Comparison of ENCODE assay signal across 1 cellular context in the genomic region with DNA sequence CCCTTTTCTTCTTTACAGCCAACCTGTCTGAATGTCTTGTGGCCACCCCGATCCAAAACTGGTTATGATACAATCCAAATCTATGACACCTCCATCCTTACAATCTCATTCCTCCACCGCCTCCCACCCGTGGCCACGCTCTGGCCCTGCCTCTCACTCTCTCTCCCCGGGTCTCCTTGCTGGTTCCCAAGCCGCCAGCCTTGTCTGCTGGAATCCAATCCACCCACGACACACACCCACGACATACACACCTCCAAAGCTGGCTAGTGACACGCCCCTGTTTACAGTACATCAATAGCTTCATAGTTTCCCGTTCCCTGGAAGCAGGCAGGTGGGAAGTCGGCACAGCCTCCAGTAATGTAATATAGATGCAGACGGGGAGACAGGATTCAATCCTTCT.
TF ChIP-seq lines count a peak whose summit lies in the region.

No MANE protein-coding gene starts in this region.

TF ChIP-seq in HEK293, 187 proteins besides CTCF, POLR2A, EP300 and RAD21 (continued from another document):
- TF ChIP-seq, protein P1, sequence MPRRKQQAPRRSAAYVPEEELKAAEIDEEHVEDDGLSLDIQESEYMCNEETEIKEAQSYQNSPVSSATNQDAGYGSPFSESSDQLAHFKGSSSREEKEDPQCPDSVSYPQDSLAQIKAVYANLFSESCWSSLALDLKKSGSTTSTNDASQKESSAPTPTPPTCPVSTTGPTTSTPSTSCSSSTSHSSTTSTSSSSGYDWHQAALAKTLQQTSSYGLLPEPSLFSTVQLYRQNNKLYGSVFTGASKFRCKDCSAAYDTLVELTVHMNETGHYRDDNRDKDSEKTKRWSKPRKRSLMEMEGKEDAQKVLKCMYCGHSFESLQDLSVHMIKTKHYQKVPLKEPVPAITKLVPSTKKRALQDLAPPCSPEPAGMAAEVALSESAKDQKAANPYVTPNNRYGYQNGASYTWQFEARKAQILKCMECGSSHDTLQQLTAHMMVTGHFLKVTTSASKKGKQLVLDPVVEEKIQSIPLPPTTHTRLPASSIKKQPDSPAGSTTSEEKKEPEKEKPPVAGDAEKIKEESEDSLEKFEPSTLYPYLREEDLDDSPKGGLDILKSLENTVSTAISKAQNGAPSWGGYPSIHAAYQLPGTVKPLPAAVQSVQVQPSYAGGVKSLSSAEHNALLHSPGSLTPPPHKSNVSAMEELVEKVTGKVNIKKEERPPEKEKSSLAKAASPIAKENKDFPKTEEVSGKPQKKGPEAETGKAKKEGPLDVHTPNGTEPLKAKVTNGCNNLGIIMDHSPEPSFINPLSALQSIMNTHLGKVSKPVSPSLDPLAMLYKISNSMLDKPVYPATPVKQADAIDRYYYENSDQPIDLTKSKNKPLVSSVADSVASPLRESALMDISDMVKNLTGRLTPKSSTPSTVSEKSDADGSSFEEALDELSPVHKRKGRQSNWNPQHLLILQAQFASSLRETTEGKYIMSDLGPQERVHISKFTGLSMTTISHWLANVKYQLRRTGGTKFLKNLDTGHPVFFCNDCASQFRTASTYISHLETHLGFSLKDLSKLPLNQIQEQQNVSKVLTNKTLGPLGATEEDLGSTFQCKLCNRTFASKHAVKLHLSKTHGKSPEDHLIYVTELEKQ (tag by site-specific recombination; IDR thresholded peaks at IDR 0.05; ENCODE audit: borderline replicate concordance): no peak
- TF ChIP-seq GLI4 (tag by site-specific recombination; IDR thresholded peaks at IDR 0.05): no peak
- TF ChIP-seq, protein P2, sequence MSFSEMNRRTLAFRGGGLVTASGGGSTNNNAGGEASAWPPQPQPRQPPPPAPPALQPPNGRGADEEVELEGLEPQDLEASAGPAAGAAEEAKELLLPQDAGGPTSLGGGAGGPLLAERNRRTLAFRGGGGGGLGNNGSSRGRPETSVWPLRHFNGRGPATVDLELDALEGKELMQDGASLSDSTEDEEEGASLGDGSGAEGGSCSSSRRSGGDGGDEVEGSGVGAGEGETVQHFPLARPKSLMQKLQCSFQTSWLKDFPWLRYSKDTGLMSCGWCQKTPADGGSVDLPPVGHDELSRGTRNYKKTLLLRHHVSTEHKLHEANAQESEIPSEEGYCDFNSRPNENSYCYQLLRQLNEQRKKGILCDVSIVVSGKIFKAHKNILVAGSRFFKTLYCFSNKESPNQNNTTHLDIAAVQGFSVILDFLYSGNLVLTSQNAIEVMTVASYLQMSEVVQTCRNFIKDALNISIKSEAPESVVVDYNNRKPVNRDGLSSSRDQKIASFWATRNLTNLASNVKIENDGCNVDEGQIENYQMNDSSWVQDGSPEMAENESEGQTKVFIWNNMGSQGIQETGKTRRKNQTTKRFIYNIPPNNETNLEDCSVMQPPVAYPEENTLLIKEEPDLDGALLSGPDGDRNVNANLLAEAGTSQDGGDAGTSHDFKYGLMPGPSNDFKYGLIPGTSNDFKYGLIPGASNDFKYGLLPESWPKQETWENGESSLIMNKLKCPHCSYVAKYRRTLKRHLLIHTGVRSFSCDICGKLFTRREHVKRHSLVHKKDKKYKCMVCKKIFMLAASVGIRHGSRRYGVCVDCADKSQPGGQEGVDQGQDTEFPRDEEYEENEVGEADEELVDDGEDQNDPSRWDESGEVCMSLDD (tag by site-specific recombination; IDR thresholded peaks at IDR 0.05): no peak
- TF ChIP-seq ZNF394 (tag by site-specific recombination; IDR thresholded peaks at IDR 0.05; ENCODE audit: borderline replicate concordance): no peak
- TF ChIP-seq, protein P3, sequence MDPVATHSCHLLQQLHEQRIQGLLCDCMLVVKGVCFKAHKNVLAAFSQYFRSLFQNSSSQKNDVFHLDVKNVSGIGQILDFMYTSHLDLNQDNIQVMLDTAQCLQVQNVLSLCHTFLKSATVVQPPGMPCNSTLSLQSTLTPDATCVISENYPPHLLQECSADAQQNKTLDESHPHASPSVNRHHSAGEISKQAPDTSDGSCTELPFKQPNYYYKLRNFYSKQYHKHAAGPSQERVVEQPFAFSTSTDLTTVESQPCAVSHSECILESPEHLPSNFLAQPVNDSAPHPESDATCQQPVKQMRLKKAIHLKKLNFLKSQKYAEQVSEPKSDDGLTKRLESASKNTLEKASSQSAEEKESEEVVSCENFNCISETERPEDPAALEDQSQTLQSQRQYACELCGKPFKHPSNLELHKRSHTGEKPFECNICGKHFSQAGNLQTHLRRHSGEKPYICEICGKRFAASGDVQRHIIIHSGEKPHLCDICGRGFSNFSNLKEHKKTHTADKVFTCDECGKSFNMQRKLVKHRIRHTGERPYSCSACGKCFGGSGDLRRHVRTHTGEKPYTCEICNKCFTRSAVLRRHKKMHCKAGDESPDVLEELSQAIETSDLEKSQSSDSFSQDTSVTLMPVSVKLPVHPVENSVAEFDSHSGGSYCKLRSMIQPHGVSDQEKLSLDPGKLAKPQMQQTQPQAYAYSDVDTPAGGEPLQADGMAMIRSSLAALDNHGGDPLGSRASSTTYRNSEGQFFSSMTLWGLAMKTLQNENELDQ (tag by site-specific recombination; IDR thresholded peaks at IDR 0.05; ENCODE audit: low read depth): no peak
- peak; percentile 93 for TF ChIP-seq ZFHX2 (tag by site-specific recombination; conservative IDR thresholded peaks at IDR 0.05)
- TF ChIP-seq, protein P4, sequence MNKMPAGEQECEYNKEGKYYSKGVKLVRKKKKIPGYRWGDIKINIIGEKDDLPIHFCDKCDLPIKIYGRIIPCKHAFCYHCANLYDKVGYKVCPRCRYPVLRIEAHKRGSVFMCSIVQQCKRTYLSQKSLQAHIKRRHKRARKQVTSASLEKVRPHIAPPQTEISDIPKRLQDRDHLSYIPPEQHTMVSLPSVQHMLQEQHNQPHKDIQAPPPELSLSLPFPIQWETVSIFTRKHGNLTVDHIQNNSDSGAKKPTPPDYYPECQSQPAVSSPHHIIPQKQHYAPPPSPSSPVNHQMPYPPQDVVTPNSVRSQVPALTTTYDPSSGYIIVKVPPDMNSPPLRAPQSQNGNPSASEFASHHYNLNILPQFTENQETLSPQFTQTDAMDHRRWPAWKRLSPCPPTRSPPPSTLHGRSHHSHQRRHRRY (tag by site-specific recombination; IDR thresholded peaks at IDR 0.05): no peak
- TF ChIP-seq ZNF623 (tag by site-specific recombination; IDR thresholded peaks at IDR 0.05): no peak
- no peak for TF ChIP-seq ZNF132 (tag by site-specific recombination; IDR thresholded peaks at IDR 0.05; ENCODE audit: borderline replicate concordance)
- TF ChIP-seq EGR2 (tag by site-specific recombination; IDR thresholded peaks at IDR 0.05; ENCODE audit: low read depth): peak; percentile 97
- TF ChIP-seq ZNF548 (tag by site-specific recombination; IDR thresholded peaks at IDR 0.05): no peak
- TF ChIP-seq, protein P5, sequence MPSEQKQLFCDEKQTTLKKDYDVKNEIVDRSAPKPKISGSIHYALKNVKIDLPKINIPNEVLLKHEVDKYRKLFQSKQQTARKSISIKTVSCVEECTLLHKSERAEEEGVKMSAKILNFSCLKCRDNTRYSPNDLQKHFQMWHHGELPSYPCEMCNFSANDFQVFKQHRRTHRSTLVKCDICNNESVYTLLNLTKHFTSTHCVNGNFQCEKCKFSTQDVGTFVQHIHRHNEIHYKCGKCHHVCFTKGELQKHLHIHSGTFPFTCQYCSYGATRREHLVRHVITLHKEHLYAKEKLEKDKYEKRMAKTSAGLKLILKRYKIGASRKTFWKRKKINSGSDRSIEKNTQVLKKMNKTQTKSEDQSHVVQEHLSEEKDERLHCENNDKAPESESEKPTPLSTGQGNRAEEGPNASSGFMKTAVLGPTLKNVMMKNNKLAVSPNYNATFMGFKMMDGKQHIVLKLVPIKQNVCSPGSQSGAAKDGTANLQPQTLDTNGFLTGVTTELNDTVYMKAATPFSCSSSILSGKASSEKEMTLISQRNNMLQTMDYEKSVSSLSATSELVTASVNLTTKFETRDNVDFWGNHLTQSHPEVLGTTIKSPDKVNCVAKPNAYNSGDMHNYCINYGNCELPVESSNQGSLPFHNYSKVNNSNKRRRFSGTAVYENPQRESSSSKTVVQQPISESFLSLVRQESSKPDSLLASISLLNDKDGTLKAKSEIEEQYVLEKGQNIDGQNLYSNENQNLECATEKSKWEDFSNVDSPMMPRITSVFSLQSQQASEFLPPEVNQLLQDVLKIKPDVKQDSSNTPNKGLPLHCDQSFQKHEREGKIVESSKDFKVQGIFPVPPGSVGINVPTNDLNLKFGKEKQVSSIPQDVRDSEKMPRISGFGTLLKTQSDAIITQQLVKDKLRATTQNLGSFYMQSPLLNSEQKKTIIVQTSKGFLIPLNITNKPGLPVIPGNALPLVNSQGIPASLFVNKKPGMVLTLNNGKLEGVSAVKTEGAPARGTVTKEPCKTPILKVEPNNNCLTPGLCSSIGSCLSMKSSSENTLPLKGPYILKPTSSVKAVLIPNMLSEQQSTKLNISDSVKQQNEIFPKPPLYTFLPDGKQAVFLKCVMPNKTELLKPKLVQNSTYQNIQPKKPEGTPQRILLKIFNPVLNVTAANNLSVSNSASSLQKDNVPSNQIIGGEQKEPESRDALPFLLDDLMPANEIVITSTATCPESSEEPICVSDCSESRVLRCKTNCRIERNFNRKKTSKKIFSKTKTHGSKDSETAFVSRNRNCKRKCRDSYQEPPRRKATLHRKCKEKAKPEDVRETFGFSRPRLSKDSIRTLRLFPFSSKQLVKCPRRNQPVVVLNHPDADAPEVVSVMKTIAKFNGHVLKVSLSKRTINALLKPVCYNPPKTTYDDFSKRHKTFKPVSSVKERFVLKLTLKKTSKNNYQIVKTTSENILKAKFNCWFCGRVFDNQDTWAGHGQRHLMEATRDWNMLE (tag by site-specific recombination; conservative IDR thresholded peaks at IDR 0.05; ENCODE audit: low read depth): no peak
- no peak for TF ChIP-seq ZNF610 (tag by site-specific recombination; IDR thresholded peaks at IDR 0.05; ENCODE audit: borderline replicate concordance)
- no peak for TF ChIP-seq ZNF560 (tag by site-specific recombination; IDR thresholded peaks at IDR 0.05; ENCODE audit: borderline replicate concordance)
- peak; percentile 37; the same call in 1 of the 2 replicates for TF ChIP-seq KLF1 (tag by site-specific recombination; IDR thresholded peaks at IDR 0.05)
- no peak for TF ChIP-seq KLF10 (tag by site-specific recombination; IDR thresholded peaks at IDR 0.05)
- TF ChIP-seq ZNF843 (tag by site-specific recombination; IDR thresholded peaks at IDR 0.05): no peak
- TF ChIP-seq, protein P6, sequence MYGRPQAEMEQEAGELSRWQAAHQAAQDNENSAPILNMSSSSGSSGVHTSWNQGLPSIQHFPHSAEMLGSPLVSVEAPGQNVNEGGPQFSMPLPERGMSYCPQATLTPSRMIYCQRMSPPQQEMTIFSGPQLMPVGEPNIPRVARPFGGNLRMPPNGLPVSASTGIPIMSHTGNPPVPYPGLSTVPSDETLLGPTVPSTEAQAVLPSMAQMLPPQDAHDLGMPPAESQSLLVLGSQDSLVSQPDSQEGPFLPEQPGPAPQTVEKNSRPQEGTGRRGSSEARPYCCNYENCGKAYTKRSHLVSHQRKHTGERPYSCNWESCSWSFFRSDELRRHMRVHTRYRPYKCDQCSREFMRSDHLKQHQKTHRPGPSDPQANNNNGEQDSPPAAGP (tag by site-specific recombination; IDR thresholded peaks at IDR 0.05): no peak
- TF ChIP-seq, protein P7, sequence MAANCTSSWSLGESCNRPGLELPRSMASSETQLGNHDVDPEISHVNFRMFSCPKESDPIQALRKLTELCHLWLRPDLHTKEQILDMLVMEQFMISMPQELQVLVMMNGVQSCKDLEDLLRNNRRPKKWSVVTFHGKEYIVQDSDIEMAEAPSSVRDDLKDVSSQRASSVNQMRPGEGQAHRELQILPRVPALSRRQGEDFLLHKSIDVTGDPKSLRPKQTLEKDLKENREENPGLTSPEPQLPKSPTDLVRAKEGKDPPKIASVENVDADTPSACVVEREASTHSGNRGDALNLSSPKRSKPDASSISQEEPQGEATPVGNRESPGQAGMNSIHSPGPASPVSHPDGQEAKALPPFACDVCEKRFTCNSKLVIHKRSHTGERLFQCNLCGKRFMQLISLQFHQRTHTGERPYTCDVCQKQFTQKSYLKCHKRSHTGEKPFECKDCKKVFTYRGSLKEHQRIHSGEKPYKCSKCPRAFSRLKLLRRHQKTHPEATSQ (tag by site-specific recombination; IDR thresholded peaks at IDR 0.05): no peak
- TF ChIP-seq, protein P8, sequence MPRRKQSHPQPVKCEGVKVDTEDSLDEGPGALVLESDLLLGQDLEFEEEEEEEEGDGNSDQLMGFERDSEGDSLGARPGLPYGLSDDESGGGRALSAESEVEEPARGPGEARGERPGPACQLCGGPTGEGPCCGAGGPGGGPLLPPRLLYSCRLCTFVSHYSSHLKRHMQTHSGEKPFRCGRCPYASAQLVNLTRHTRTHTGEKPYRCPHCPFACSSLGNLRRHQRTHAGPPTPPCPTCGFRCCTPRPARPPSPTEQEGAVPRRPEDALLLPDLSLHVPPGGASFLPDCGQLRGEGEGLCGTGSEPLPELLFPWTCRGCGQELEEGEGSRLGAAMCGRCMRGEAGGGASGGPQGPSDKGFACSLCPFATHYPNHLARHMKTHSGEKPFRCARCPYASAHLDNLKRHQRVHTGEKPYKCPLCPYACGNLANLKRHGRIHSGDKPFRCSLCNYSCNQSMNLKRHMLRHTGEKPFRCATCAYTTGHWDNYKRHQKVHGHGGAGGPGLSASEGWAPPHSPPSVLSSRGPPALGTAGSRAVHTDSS (tag by site-specific recombination; IDR thresholded peaks at IDR 0.05): no peak
- no peak for TF ChIP-seq ZNF239 (tag by site-specific recombination; IDR thresholded peaks at IDR 0.05)
- no peak for TF ChIP-seq ZNF621 (tag by site-specific recombination; IDR thresholded peaks at IDR 0.05)
- no peak for TF ChIP-seq ZIC2 (tag by site-specific recombination; IDR thresholded peaks at IDR 0.05)
